8 cellular contexts compared by ENCODE assay signal in the genomic region with DNA sequence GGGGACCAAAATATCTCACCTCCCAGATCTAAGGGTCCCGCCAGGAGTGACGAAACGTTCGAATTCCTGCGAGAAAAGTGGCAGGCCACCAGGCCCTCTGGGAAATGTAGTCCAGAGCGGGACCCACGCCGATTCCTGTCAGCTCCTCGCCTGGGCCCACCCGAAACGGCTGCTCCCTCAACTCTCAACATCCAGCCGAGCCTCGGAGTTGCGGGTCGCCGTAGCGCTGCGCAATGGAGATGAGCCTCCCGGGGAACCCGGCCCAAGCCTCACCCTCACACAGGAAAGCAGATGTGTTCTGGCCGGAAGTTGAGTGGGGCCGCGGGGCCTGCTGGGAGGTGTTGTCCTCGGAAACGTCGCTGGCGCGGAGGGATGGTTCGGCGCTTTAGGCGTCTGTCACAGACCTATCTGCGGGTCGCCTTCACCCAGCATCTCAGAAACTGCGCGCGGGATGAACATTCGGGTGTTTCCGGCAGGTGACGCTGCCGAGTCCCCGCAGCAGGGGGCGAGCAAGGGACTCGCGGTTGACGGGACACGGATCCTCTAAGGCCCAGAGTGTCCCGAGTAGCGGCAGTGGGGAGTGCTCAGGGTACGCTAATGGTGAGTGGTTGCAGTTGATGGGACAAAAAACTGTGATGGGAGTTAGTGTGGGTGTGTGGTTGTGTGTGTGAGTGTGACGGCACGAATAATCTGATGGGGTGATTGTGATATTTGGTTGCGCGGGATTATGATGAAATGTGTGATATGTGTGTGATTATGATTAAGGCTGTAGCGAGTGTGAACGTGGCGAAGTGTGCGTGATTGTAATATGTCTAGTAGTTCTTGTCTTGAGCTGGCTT. TPM values are rescaled to one million over a fixed set of nuclear protein-coding genes. Genes with fewer than 3 reads are reported as not detected.
A peak's percentile ranks its signal among the peaks of the same experiment; 100 is the strongest.
DNase-seq lines count a peak whose midpoint lies in the region; ATAC-seq and TF ChIP-seq lines count a peak whose summit lies in the region.

TSS of gene ZNF568 (plus strand) at position 341 of the 839 bp plus-strand sequence. CDS start 6,439 bp downstream, outside the sequence.
TSS of gene ZNF829 (minus strand) at position 300 of the 839 bp plus-strand sequence. CDS start 1,124 bp downstream, outside the sequence.

- H3K9me3 ChIP-seq in heart right ventricle, result peaks cover 0 to 63% (median 5%) of the 10 kb centered on the region in 11 donors
- H3K9me3 ChIP-seq in transverse colon, result peaks cover 7 to 14% of the 10 kb centered on the region in 2 donors

- peak within 1 kb of the TSS; percentile 75 for H3K4me3 ChIP-seq in LNCaP clone FGC (ENCODE audit: low read depth, low read length)
- peak within 1 kb of the TSS; percentile 53 to 97 (median 72) for H3K4me3 ChIP-seq in heart right ventricle
- H3K4me3 ChIP-seq in transverse colon, result peak within 1 kb of the TSS; percentile 57 to 81 (median 67)

- H3K27me3 ChIP-seq in heart right ventricle (no peaks in the 10 kb centered on the region), transverse colon (no peaks in the 10 kb centered on the region)

- TF ChIP-seq EP300 in transverse colon (IDR thresholded peaks at IDR 0.05; ENCODE audit: low read depth), result no peak

- H3K4me1 ChIP-seq in heart right ventricle (peaks cover 0 to 21% (median 11%) of the 10 kb centered on the region in 9 donors), transverse colon (peaks cover 0 to 15% (median 9%) of the 10 kb centered on the region in 4 donors)

- no peak for TF ChIP-seq POLR2A in transverse colon (IDR thresholded peaks at IDR 0.05)

- ATAC-seq in GM21723 (IDR thresholded peaks at IDR 0.05; ENCODE audit: unreplicated experiment) (peak; percentile 93), heart right ventricle (peak; percentile 98 to 99 (median 98))

- intact Hi-C loops in heart right ventricle (cut with DNase I) (loop anchor here in 3 of 10 donors (5.0 kb wide), 3 partner anchors 64 to 144 kb away; partner anchors contain the start of genes ZNF345 (in 2 of the 3) and ZNF850 (in 1 of the 3)), transverse colon (cut with DNase I; ENCODE audit: low total_unique reads) (no loop called here)

- DNase-seq in DMS79 treated with DMSO at 0.1 percent for 48 hours (lab: John Stamatoyannopoulos, UW) (peak; percentile 84), LNCaP clone FGC (ENCODE audit: low read depth) (peak; percentile 87), T follicular helper cell (ENCODE audit: low read depth) (peak; percentile 93), amniotic epithelial cell (ENCODE audit: low read depth) (peak; percentile 83), heart right ventricle (peak; percentile 90 to 93), pons (ENCODE audit: low spot score) (peak; percentile 81), transverse colon (peak; percentile 87)

- peak; percentile 57 for TF ChIP-seq CTCF in LNCaP clone FGC (IDR thresholded peaks at IDR 0.05; ENCODE audit: control insufficient read depth, extremely low read depth, insufficient read depth)
- TF ChIP-seq CTCF in heart right ventricle (IDR thresholded peaks at IDR 0.05), result peak; percentile 26 to 82 (median 67)
- TF ChIP-seq CTCF in transverse colon (IDR thresholded peaks at IDR 0.05), result peak; percentile 43 to 69 (median 56)

- H3K36me3 ChIP-seq in heart right ventricle, result peaks cover 0 to 65% (median 41%) of the 10 kb centered on the region in 9 donors
- peaks cover 0 to 24% (median 3%) of the 10 kb centered on the region in 4 donors for H3K36me3 ChIP-seq in transverse colon

- H3K27ac ChIP-seq in heart right ventricle, result peak within 1 kb of the TSS; percentile 88 to 99 (median 94)
- peak within 1 kb of the TSS; percentile 89 to 95 (median 90) for H3K27ac ChIP-seq in transverse colon

- WGBS in heart right ventricle, 2 donors, result 0 to 3% methylated on average over 57 of the region's 57 CpGs
- WGBS in transverse colon (ENCODE audit: low coverage in 1 of 2), 2 donors, result 1 to 2% methylated on average over 8 to 40 of the region's 57 CpGs

- in situ Hi-C loops in transverse colon (cut with MboI; ENCODE audit: low pct_ligation_motif_present in 1 of 4, low pct_unique_long_range_greater_than_20kb in 1 of 4, low sequenced_read_pairs in 3 of 4), result no loop called here

RNA-seq across cellular contexts. Expression of gene ZNF568, which starts in this region (rescaled TPM):
- total RNA-seq in heart right ventricle, result 10 to 100 TPM in 3 of 10 donors, 1 to 10 TPM in 7; 6.9 to 11.5 (median 9.1) TPM
- polyA plus RNA-seq in heart right ventricle, result 1 to 10 TPM; 2.7 to 4.3 TPM
- total RNA-seq in transverse colon, result 100 to 1,000 TPM in 1 of 4 donors, 1 to 10 TPM in 2, not detected in 1; 3.0 to 102 (median 5.2) TPM

RNA-seq across cellular contexts. Expression of gene ZNF829, which starts in this region (rescaled TPM):
- total RNA-seq in heart right ventricle (1 to 10 TPM; 1.4 to 4.1 (median 2.8) TPM), transverse colon (1 to 10 TPM in 3 of 4 donors, under 1 TPM in 1; 0.20 to 1.9 (median 1.7) TPM)
- polyA plus RNA-seq in heart right ventricle, result 1 to 10 TPM in 1 of 2 donors, under 1 TPM in 1; 0.78 to 1.0 TPM

Comparison
In these comparisons a context has a peak if more than half of its experiments do, and no peak if none do; other contexts are left out.
1. Peak in every context shown above with its lines: DNase-seq, ATAC-seq, H3K4me3 ChIP-seq and H3K27ac ChIP-seq.